1 cellular context compared by ENCODE assay signal in the genomic region with DNA sequence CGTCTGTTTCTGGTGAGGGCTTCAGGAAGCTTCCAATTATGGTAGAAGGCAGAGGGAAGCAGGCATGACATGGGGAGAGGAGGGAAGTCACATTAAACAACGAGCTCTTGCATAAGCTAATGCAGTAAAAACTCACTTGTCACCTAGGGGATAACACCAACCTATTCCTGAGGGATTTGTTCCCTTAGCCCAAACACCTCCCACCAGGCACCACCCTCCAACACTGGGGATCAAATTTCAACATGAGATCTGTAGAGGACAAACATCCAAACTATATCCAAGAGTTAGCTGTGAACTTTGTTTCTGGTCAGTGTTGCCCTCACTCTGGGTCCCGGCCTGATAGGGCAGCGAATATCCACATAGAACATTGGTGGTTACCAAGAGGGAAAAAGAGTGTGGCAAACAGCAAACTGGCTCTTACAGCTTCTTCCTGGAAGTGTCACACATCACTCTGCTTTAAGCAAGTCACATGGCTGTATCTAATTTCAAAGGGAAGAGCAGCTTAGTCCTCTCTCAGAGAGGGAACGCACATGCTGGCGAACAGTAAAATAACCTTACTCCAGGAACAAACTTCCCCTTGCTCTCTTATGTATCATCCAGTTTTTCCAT.
TF ChIP-seq lines count a peak whose summit lies in the region.

No MANE protein-coding gene starts in this region.

TF ChIP-seq in GM23338, 12 proteins besides CTCF, POLR2A, EP300 and RAD21:
- TF ChIP-seq JUNB (IDR thresholded peaks at IDR 0.05; ENCODE audit: unreplicated experiment) (no peak), ZNF331 (CRISPR knock-in tag; IDR thresholded peaks at IDR 0.05; ENCODE audit: low read depth) (no peak), CREB1 (CRISPR knock-in tag; IDR thresholded peaks at IDR 0.05; ENCODE audit: low read depth) (no peak), EZH2 (IDR thresholded peaks at IDR 0.05; ENCODE audit: low read depth, unreplicated experiment) (no peak), NANOG (IDR thresholded peaks at IDR 0.05; ENCODE audit: borderline replicate concordance) (no peak), POLR2AphosphoS5 (IDR thresholded peaks at IDR 0.05; ENCODE audit: low read depth) (no peak), STAT1 (IDR thresholded peaks at IDR 0.05; ENCODE audit: unreplicated experiment) (no peak), EZH2phosphoT487 (IDR thresholded peaks at IDR 0.05; ENCODE audit: unreplicated experiment) (no peak), ZNF114 (CRISPR knock-in tag; IDR thresholded peaks at IDR 0.05) (no peak)
- TF ChIP-seq, protein P1, sequence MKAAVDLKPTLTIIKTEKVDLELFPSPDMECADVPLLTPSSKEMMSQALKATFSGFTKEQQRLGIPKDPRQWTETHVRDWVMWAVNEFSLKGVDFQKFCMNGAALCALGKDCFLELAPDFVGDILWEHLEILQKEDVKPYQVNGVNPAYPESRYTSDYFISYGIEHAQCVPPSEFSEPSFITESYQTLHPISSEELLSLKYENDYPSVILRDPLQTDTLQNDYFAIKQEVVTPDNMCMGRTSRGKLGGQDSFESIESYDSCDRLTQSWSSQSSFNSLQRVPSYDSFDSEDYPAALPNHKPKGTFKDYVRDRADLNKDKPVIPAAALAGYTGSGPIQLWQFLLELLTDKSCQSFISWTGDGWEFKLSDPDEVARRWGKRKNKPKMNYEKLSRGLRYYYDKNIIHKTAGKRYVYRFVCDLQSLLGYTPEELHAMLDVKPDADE (IDR thresholded peaks at IDR 0.05), result no peak
- TF ChIP-seq, protein P2, sequence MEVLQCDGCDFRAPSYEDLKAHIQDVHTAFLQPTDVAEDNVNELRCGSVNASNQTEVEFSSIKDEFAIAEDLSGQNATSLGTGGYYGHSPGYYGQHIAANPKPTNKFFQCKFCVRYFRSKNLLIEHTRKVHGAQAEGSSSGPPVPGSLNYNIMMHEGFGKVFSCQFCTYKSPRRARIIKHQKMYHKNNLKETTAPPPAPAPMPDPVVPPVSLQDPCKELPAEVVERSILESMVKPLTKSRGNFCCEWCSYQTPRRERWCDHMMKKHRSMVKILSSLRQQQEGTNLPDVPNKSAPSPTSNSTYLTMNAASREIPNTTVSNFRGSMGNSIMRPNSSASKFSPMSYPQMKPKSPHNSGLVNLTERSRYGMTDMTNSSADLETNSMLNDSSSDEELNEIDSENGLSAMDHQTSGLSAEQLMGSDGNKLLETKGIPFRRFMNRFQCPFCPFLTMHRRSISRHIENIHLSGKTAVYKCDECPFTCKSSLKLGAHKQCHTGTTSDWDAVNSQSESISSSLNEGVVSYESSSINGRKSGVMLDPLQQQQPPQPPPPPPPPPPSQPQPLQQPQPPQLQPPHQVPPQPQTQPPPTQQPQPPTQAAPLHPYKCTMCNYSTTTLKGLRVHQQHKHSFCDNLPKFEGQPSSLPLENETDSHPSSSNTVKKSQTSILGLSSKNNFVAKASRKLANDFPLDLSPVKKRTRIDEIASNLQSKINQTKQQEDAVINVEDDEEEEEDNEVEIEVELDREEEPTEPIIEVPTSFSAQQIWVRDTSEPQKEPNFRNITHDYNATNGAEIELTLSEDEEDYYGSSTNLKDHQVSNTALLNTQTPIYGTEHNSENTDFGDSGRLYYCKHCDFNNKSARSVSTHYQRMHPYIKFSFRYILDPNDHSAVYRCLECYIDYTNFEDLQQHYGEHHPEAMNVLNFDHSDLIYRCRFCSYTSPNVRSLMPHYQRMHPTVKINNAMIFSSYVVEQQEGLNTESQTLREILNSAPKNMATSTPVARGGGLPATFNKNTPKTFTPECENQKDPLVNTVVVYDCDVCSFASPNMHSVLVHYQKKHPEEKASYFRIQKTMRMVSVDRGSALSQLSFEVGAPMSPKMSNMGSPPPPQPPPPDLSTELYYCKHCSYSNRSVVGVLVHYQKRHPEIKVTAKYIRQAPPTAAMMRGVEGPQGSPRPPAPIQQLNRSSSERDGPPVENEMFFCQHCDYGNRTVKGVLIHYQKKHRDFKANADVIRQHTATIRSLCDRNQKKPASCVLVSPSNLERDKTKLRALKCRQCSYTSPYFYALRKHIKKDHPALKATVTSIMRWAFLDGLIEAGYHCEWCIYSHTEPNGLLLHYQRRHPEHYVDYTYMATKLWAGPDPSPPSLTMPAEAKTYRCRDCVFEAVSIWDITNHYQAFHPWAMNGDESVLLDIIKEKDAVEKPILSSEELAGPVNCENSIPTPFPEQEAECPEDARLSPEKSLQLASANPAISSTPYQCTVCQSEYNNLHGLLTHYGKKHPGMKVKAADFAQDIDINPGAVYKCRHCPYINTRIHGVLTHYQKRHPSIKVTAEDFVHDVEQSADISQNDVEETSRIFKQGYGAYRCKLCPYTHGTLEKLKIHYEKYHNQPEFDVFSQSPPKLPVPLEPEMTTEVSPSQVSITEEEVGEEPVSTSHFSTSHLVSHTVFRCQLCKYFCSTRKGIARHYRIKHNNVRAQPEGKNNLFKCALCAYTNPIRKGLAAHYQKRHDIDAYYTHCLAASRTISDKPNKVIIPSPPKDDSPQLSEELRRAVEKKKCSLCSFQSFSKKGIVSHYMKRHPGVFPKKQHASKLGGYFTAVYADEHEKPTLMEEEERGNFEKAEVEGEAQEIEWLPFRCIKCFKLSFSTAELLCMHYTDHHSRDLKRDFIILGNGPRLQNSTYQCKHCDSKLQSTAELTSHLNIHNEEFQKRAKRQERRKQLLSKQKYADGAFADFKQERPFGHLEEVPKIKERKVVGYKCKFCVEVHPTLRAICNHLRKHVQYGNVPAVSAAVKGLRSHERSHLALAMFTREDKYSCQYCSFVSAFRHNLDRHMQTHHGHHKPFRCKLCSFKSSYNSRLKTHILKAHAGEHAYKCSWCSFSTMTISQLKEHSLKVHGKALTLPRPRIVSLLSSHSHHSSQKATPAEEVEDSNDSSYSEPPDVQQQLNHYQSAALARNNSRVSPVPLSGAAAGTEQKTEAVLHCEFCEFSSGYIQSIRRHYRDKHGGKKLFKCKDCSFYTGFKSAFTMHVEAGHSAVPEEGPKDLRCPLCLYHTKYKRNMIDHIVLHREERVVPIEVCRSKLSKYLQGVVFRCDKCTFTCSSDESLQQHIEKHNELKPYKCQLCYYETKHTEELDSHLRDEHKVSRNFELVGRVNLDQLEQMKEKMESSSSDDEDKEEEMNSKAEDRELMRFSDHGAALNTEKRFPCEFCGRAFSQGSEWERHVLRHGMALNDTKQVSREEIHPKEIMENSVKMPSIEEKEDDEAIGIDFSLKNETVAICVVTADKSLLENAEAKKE (CRISPR knock-in tag; IDR thresholded peaks at IDR 0.05), result no peak
- TF ChIP-seq, protein P3, sequence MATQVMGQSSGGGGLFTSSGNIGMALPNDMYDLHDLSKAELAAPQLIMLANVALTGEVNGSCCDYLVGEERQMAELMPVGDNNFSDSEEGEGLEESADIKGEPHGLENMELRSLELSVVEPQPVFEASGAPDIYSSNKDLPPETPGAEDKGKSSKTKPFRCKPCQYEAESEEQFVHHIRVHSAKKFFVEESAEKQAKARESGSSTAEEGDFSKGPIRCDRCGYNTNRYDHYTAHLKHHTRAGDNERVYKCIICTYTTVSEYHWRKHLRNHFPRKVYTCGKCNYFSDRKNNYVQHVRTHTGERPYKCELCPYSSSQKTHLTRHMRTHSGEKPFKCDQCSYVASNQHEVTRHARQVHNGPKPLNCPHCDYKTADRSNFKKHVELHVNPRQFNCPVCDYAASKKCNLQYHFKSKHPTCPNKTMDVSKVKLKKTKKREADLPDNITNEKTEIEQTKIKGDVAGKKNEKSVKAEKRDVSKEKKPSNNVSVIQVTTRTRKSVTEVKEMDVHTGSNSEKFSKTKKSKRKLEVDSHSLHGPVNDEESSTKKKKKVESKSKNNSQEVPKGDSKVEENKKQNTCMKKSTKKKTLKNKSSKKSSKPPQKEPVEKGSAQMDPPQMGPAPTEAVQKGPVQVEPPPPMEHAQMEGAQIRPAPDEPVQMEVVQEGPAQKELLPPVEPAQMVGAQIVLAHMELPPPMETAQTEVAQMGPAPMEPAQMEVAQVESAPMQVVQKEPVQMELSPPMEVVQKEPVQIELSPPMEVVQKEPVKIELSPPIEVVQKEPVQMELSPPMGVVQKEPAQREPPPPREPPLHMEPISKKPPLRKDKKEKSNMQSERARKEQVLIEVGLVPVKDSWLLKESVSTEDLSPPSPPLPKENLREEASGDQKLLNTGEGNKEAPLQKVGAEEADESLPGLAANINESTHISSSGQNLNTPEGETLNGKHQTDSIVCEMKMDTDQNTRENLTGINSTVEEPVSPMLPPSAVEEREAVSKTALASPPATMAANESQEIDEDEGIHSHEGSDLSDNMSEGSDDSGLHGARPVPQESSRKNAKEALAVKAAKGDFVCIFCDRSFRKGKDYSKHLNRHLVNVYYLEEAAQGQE (IDR thresholded peaks at IDR 0.05; ENCODE audit: unreplicated experiment), result no peak
